In the genomic region with DNA sequence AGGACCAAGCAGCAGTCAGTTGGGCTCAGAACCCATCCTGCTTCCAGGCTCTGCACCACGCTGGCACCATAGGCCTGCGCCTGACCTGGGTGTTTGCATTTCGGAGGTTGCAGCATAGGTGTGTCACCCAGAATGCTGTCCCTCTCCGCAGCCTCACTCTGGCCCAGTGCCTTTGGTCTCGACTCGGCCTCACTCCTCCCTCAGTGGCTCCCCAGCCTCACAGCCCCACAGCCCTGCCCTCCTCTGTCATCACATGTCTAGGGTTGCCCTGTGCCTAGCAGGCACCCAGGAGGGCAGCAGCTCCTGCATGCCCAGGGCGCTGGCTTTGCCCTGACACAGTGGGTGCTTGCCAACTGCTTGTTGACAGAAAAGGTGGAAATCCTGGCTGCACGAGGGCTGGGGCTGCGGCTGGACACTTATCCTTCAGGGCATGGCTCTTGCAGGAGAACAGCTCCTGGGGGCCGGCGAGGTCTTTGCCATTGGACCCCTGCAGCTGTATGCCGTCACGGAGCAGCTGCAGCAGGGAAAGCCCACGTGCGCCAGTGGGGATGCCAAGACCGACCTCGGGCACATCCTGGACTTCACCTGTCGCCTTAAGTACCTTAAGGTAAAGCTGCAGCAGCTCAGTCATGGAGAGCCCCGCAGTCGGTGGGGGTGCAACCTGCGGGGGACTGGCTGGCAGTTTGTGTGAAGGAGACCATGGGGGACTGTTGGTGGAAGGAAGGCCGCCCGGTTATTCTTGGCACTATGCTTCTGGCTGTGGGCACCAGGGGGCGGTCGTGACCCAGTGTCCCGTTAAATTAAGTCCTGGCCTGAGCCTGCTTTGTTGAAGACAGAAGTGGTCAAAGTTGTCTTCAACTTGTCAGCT, we compare ENCODE assay signal across 9 cellular contexts. TPM values are rescaled to one million over a fixed set of nuclear protein-coding genes. Genes with fewer than 3 reads are reported as not detected.
DNase-seq lines count a peak whose midpoint lies in the region; ATAC-seq and TF ChIP-seq lines count a peak whose summit lies in the region.
"Had no signal": no experiment of that assay in that cellular context is flagged by ENCODE, and none has a peak within 500 bp of the region (broad histone marks: within the 10 kb centered on the region; RNA-seq: fewer than 3 reads in every experiment).

No MANE protein-coding gene starts in this region.

- H3K4me1 ChIP-seq in IMR-90 (ENCODE audit: control insufficient read depth, insufficient read depth, low read length): peaks cover 6% of the 10 kb centered on the region; the same call in 1 of the 2 replicates

- no peak overlapping the region for H2AK5ac ChIP-seq in IMR-90 (ENCODE audit: low read depth, low read length)

- H4K5ac ChIP-seq in IMR-90 (ENCODE audit: low read depth, low read length): no peak overlapping the region

- no TSS peak for BruUV-seq in IMR-90 (replicated peaks; lab: Mats Ljungman, UMichigan)

- H2BK20ac ChIP-seq in IMR-90 (ENCODE audit: low read depth, low read length): no peak overlapping the region

- no peak overlapping the region for H3K18ac ChIP-seq in IMR-90 (ENCODE audit: low read depth, low read length)

- no peaks in the 10 kb centered on the region for H3K9me3 Mint-ChIP-seq in CD4-positive, alpha-beta T cell

- no peak overlapping the region for H3K23ac ChIP-seq in IMR-90 (ENCODE audit: low read depth, low read length)

- peak overlapping the region; percentile 10 for H2AFZ ChIP-seq in IMR-90 (replicated peaks; ENCODE audit: low read length, poor library complexity)

- peaks cover 44 to 61% of the 10 kb centered on the region in 2 experiments for H3K79me1 ChIP-seq in IMR-90 (ENCODE audit: low read depth in 1 of 2, low read length in 2 of 2)

- no peak overlapping the region for H3K4me3 Mint-ChIP-seq in CD4-positive, alpha-beta T cell

- CTCF ChIA-PET in CD4-positive, alpha-beta T cell (lab: Charles Lee): no interaction called here
- CTCF ChIA-PET in IMR-90 (lab: Yijun Ruan, JAX): interaction anchor here (1.1 kb wide), 1 partner anchor 11 kb away, joined by 3 read pairs; no protein-coding TSS in a partner anchor

- H3K4me1 Mint-ChIP-seq in CD4-positive, alpha-beta T cell (ENCODE audit: low read depth): peaks cover 5% of the 10 kb centered on the region

- no peak overlapping the region for H3K4me3 ChIP-seq in IMR-90 (ENCODE audit: insufficient read depth, low read depth, low read length)

- H3K9me3 ChIP-seq in CD4-positive, alpha-beta T cell (ENCODE audit: control insufficient read depth, low read length): no peaks in the 10 kb centered on the region
- H3K9me3 ChIP-seq in IMR-90 (ENCODE audit: control insufficient read depth, insufficient read depth, low read length): no peaks in the 10 kb centered on the region

- H2BK5ac ChIP-seq in IMR-90 (ENCODE audit: low read depth, low read length, poor library complexity, severe bottlenecking): no peak overlapping the region

- H3K14ac ChIP-seq in IMR-90 (replicated peaks; ENCODE audit: low read depth, low read length): no peak overlapping the region

- H3K36me3 Mint-ChIP-seq in CD4-positive, alpha-beta T cell (ENCODE audit: low read depth): peaks cover 67% of the 10 kb centered on the region

- peak; percentile 52 for TF ChIP-seq CTCF in CD4-positive, alpha-beta T cell (IDR thresholded peaks at IDR 0.05)
- TF ChIP-seq CTCF in IMR-90 (conservative IDR thresholded peaks at IDR 0.05; ENCODE audit: low read depth, low read length): peak; percentile 60

- POLR2A ChIA-PET in CD4-positive, alpha-beta T cell (lab: Charles Lee): no interaction called here
- POLR2A ChIA-PET in IMR-90 (lab: Charles Lee; ENCODE audit: unreplicated experiment): no interaction called here

- no peak overlapping the region for H3K27ac ChIP-seq in CD4-positive, alpha-beta T cell (ENCODE audit: low read depth, low read length)
- H3K27ac ChIP-seq in IMR-90 (ENCODE audit: insufficient read depth, low read length): no peak overlapping the region

- 68% methylated on average over 13 of the region's 26 CpGs; no CpG with 5 or more reads in 1 of the 2 experiments for WGBS in IMR-90 (ENCODE audit: extremely low coverage in 2 of 2, insufficient read length in 1 of 2), 2 experiments

- ATAC-seq in CD4-positive, alpha-beta T cell (ENCODE audit: poor library complexity): peak; percentile 48
- ATAC-seq in IMR-90 (ENCODE audit: low read depth) (peak; percentile 90), left cardiac atrium (peak; percentile 65 to 80), HG03175 (IDR thresholded peaks at IDR 0.05; ENCODE audit: unreplicated experiment) (no peak), GM18520 (IDR thresholded peaks at IDR 0.05; ENCODE audit: unreplicated experiment) (no peak)

- no peak overlapping the region for H2BK15ac ChIP-seq in IMR-90 (ENCODE audit: low read depth, low read length)

- dilution Hi-C loops in IMR-90 (cut with HindIII; ENCODE audit: low sequenced_read_pairs, unreplicated experiment): no loop called here

- TF ChIP-seq POLR2A in IMR-90 (IDR thresholded peaks at IDR 0.05; ENCODE audit: low read depth, low read length): no peak

- DNase-seq in CD4-positive, alpha-beta T cell: peak in 1 of 10 experiments; percentile 18
- peak; percentile 30 for DNase-seq in IMR-90
- peak; percentile 56 to 62 for DNase-seq in activated T-cell treated with anti-CD3 and anti-CD28 coated beads, Interleukin-2, amount 50 U/mL, for 48 hours
- DNase-seq in left cardiac atrium: peak; percentile 82
- peak; percentile 40 for DNase-seq in renal cortical epithelial cell (ENCODE audit: low read depth)
- no peak for DNase-seq in NCI-H1436 treated with DMSO at 0.1 percent for 48 hours (lab: John Stamatoyannopoulos, UW)

- H3K27me3 Mint-ChIP-seq in CD4-positive, alpha-beta T cell: no peaks in the 10 kb centered on the region

- H3K36me3 ChIP-seq in IMR-90 (ENCODE audit: control insufficient read depth, insufficient read depth, low read length): peaks cover 55% of the 10 kb centered on the region

- H3K9ac ChIP-seq in IMR-90 (ENCODE audit: low read depth, low read length): no peak overlapping the region

- no peak overlapping the region for H3K27ac Mint-ChIP-seq in CD4-positive, alpha-beta T cell

- H2BK120ac ChIP-seq in IMR-90 (ENCODE audit: low read depth, low read length): no peak overlapping the region

- H4K91ac ChIP-seq in IMR-90 (ENCODE audit: insufficient read depth, low read depth, low read length): no peak overlapping the region

- in situ Hi-C loops in IMR-90 (cut with MboI; ENCODE audit: low sequenced_read_pairs): no loop called here

- peaks cover 47% of the 10 kb centered on the region for H4K20me1 ChIP-seq in IMR-90 (ENCODE audit: insufficient read depth, low read length)

- H3K56ac ChIP-seq in IMR-90 (ENCODE audit: extremely low read depth, insufficient read depth, low read length): no peak overlapping the region

- intact Hi-C loops in CD4-positive, alpha-beta T cell (cut with DNase I, micrococcal nuclease): loop anchor here in 1 of 2 experiments (5.0 kb wide), 1 partner anchor 601 kb away; no protein-coding TSS in a partner anchor
- intact Hi-C loops in IMR-90 (cut with micrococcal nuclease) (loop anchor here (2.0 to 5.0 kb wide), 2 partner anchors 65 to 211 kb away; a partner anchor contains a TSS), left cardiac atrium (cut with DNase I) (loop anchor here (5.0 to 10.0 kb wide), 3 partner anchors 61 to 213 kb away; a partner anchor contains a TSS)

- no peak overlapping the region for H4K8ac ChIP-seq in IMR-90 (ENCODE audit: low read depth in 2 of 2, low read length in 2 of 2)

- no peaks in the 10 kb centered on the region for H3K27me3 ChIP-seq in CD4-positive, alpha-beta T cell (ENCODE audit: control insufficient read depth, insufficient read depth, low read length)
- H3K27me3 ChIP-seq in IMR-90 (ENCODE audit: control insufficient read depth, insufficient read depth, low read length): no peaks in the 10 kb centered on the region

- H3K9me1 ChIP-seq in IMR-90 (ENCODE audit: insufficient read depth, low read length): peaks cover 5% of the 10 kb centered on the region; the same call in 1 of the 2 replicates

- no peak overlapping the region for H3K4me2 ChIP-seq in IMR-90 (ENCODE audit: low read depth, low read length)

- peak overlapping the region; percentile 82 for H2AK9ac ChIP-seq in IMR-90 (replicated peaks; ENCODE audit: low read depth, low read length, poor library complexity)

- H3K4ac ChIP-seq in IMR-90 (ENCODE audit: low read depth, low read length): no peak overlapping the region

- TF ChIP-seq RAD21 in IMR-90 (IDR thresholded peaks at IDR 0.05; ENCODE audit: low read length): peak; percentile 68

TF ChIP-seq in IMR-90, 13 proteins besides CTCF, POLR2A, EP300 and RAD21 (continues in another document):
- TF ChIP-seq SMC3 (IDR thresholded peaks at IDR 0.05; ENCODE audit: low read depth, low read length) (peak; percentile 57), RCOR1 (IDR thresholded peaks at IDR 0.05; ENCODE audit: insufficient replicate concordance, low read length) (no peak)

RNA-seq across cellular contexts. Expression of a gene that starts 16.2 kb away (rescaled TPM):
- 100 to 1,000 TPM; 160 to 163 TPM for total RNA-seq in CD4-positive, alpha-beta T cell
- total RNA-seq in IMR-90 (2012; rRNA removed) (34.2 and 36.9 TPM in 2 replicates), left cardiac atrium (10 to 100 TPM; 45.9 to 49.0 TPM), renal cortical epithelial cell (40.8 and 111 TPM in 2 replicates)
- polyA plus RNA-seq in IMR-90 (2012; rRNA removed): 86.0 and 92.2 TPM in 2 replicates
- 37.7 and 53.7 TPM in 2 replicates for polyA plus RNA-seq in IMR-90 (2012; cell fraction: cytosol; rRNA removed)
- 524 and 765 TPM in 2 replicates for polyA plus RNA-seq in IMR-90 (2012; cell fraction: nucleus; rRNA removed; ENCODE audit: low replicate concordance)

RNA-seq across cellular contexts. Expression of a gene that starts 17.8 kb away (rescaled TPM):
- total RNA-seq in CD4-positive, alpha-beta T cell: 1 to 10 TPM; 5.3 to 6.6 TPM
- 1.1 and 1.3 TPM in 2 replicates for total RNA-seq in IMR-90 (2012; rRNA removed)
- 4.0 and 4.6 TPM in 2 replicates for polyA plus RNA-seq in IMR-90 (2012; rRNA removed)
- 1.8 and 2.3 TPM in 2 replicates for polyA plus RNA-seq in IMR-90 (2012; cell fraction: cytosol; rRNA removed)
- polyA plus RNA-seq in IMR-90 (2012; cell fraction: nucleus; rRNA removed; ENCODE audit: low replicate concordance): 3.4 and 6.2 TPM in 2 replicates
- 1,000 to 10,000 TPM; 2,841 to 3,233 TPM for total RNA-seq in left cardiac atrium
- 0.30 and 1.2 TPM in 2 replicates for total RNA-seq in renal cortical epithelial cell
- total RNA-seq: glomerular endothelial cell had no signal

RNA-seq across cellular contexts. Expression of a gene that starts 23.5 kb away (rescaled TPM):
- total RNA-seq in CD4-positive, alpha-beta T cell: 1 to 10 TPM; 1.5 to 2.5 TPM
- total RNA-seq in IMR-90 (2012; rRNA removed): not detected in 2 replicates
- 0.04 TPM in 1 of 2 replicates, not detected in the other for polyA plus RNA-seq in IMR-90 (2012; rRNA removed)
- 0.04 TPM in 1 of 2 replicates, not detected in the other for polyA plus RNA-seq in IMR-90 (2012; cell fraction: cytosol; rRNA removed)
- 0.24 and 0.60 TPM in 2 replicates for polyA plus RNA-seq in IMR-90 (2012; cell fraction: nucleus; rRNA removed; ENCODE audit: low replicate concordance)
- total RNA-seq in left cardiac atrium: 100 to 1,000 TPM; 169 to 195 TPM
- 0.50 and 0.69 TPM in 2 replicates for total RNA-seq in renal cortical epithelial cell

RNA-seq across cellular contexts. Expression of a gene that starts 26.7 kb away (rescaled TPM):
- under 1 TPM; 0.34 to 0.69 TPM for total RNA-seq in CD4-positive, alpha-beta T cell
- total RNA-seq in IMR-90 (2012; rRNA removed) (not detected in 2 replicates), left cardiac atrium (10 to 100 TPM; 13.7 to 19.9 TPM), renal cortical epithelial cell (0.05 and 0.17 TPM in 2 replicates)
- polyA plus RNA-seq in IMR-90 (2012; rRNA removed): 0.04 and 0.07 TPM in 2 replicates
- 0.01 and 0.07 TPM in 2 replicates for polyA plus RNA-seq in IMR-90 (2012; cell fraction: cytosol; rRNA removed)
- 0.01 and 0.03 TPM in 2 replicates for polyA plus RNA-seq in IMR-90 (2012; cell fraction: nucleus; rRNA removed; ENCODE audit: low replicate concordance)

Comparison
In these comparisons a context has a peak if more than half of its experiments do, and no peak if none do; other contexts are left out.
1. ATAC-seq: peak in CD4-positive, alpha-beta T cell (single experiment), IMR-90 (single experiment) and left cardiac atrium (2 of 2); none in HG03175 (single experiment) and GM18520 (single experiment).
2. RNA of a gene that starts 17.8 kb away (total RNA-seq): 2,841 to 3,233 TPM in left cardiac atrium; 5.3 to 6.6 TPM in CD4-positive, alpha-beta T cell, 1.1 to 1.3 TPM in IMR-90 and 0.30 to 1.2 TPM in renal cortical epithelial cell; every median in the first group is over 100 times any median in the second.
3. RNA of a gene that starts 23.5 kb away (total RNA-seq): 169 to 195 TPM in left cardiac atrium; 1.5 to 2.5 TPM in CD4-positive, alpha-beta T cell, 0.50 to 0.69 TPM in renal cortical epithelial cell and not detected in IMR-90; every median in the first group is over 10 times any median in the second.